In genomic region chr2:228408529-228409227, GRCh38 we compare ENCODE assay signal across 24 cellular contexts.
DNase-seq lines count a peak whose midpoint lies in the region; ATAC-seq, FAIRE-seq and TF ChIP-seq lines count a peak whose summit lies in the region.
"Had no signal": no experiment of that assay in that cellular context is flagged by ENCODE, and none has a peak within 500 bp of the region (broad histone marks: within the 10 kb centered on the region; RNA-seq: fewer than 3 reads in every experiment).

No MANE protein-coding gene starts in this region.

- no peak for FAIRE-seq in small intestine (lab: Jason Lieb, UNC)
- FAIRE-seq: A204.1, G401.6, GM12891, GM19239 had no signal

- no peaks in the 10 kb centered on the region for H3K79me2 ChIP-seq in Karpas-422 (ENCODE audit: low read length)
- no peaks in the 10 kb centered on the region for H3K79me2 ChIP-seq in PC-3 (ENCODE audit: low read length)

- WGBS in small intestine, 3 donors: 71 to 83% (median 79%) methylated on average over 4 of the region's 4 CpGs

- H2AFZ ChIP-seq in Karpas-422 (ENCODE audit: low read length) (0 out of 2 replicates have a peak overlapping the region, but pooled peaks have one; percentile 17), PC-3 (ENCODE audit: low read length) (no peak overlapping the region)

- H3K27ac ChIP-seq in Karpas-422 (ENCODE audit: low read length) (no peak overlapping the region), PC-3 (ENCODE audit: low read length) (peak overlapping the region; percentile 22), small intestine (ENCODE audit: low read depth in 1 of 2, low read length in 1 of 2) (no peak overlapping the region)
- H3K27ac ChIP-seq: BLaER1 had no signal

- H4K20me1 ChIP-seq in Karpas-422 (ENCODE audit: insufficient read depth, low read depth, low read length) (no peaks in the 10 kb centered on the region), PC-3 (ENCODE audit: low read length) (no peaks in the 10 kb centered on the region)
- H4K20me1 ChIP-seq: BLaER1 had no signal

- no peak overlapping the region for H3K9ac ChIP-seq in Karpas-422 (ENCODE audit: low read length)
- H3K9ac ChIP-seq in PC-3 (ENCODE audit: low read length): no peak overlapping the region
- H3K9ac ChIP-seq: BLaER1 had no signal

- H3K36me3 ChIP-seq in Karpas-422 (ENCODE audit: insufficient read depth, low read length): no peaks in the 10 kb centered on the region; the same call in 1 of the 2 replicates
- H3K36me3 ChIP-seq in PC-3 (ENCODE audit: low read depth, low read length): no peaks in the 10 kb centered on the region
- no peaks in the 10 kb centered on the region for H3K36me3 ChIP-seq in small intestine (ENCODE audit: control insufficient read depth in 2 of 2, insufficient read depth in 2 of 2, low read length in 2 of 2)
- H3K36me3 ChIP-seq: BE2C, BLaER1 had no signal

- BruUV-seq in PC-3 (replicated peaks; lab: Mats Ljungman, UMichigan): no TSS peak

- no peak for TF ChIP-seq CTCF in PC-3 (conservative IDR thresholded peaks at IDR 0.05; ENCODE audit: low read depth, low read length)

- H3F3A ChIP-seq in PC-3 (ENCODE audit: low read length, unreplicated experiment): no peaks in the 10 kb centered on the region

- no peak for DNase-seq in Karpas-422
- DNase-seq in PC-3: peak; percentile 67
- no peak for DNase-seq in germinal center (ENCODE audit: low spot score)
- DNase-seq in small intestine: no peak
- DNase-seq: 8988T; ACHN; BE2C; CD4-positive, alpha-beta memory T cell; CD4-positive, CD25-positive, alpha-beta regulatory T cell; CD8-positive, alpha-beta memory T cell; COR-L47; DMS 273 treated with DMSO at 0.1 percent for 48 hours; DMS153; DMS53; DMS79; DND-41; EL; GF-D8 had no signal

- H3K9me3 ChIP-seq in Karpas-422 (ENCODE audit: low read length) (peaks cover 5% of the 10 kb centered on the region; the same call in 1 of the 2 replicates), PC-3 (ENCODE audit: low read length) (no peaks in the 10 kb centered on the region), small intestine (ENCODE audit: control insufficient read depth, low read depth) (no peaks in the 10 kb centered on the region)
- H3K9me3 ChIP-seq: BE2C, BLaER1 had no signal

- H3K9me2 ChIP-seq in Karpas-422 (replicated peaks; ENCODE audit: insufficient read depth, low read length) (no peaks in the 10 kb centered on the region), PC-3 (replicated peaks; ENCODE audit: low read length) (no peaks in the 10 kb centered on the region)

- H3K4me3 ChIP-seq in Karpas-422 (ENCODE audit: low read length) (no peak overlapping the region), PC-3 (ENCODE audit: low read length) (no peak overlapping the region), small intestine (ENCODE audit: low read depth in 1 of 2, low read length in 2 of 2) (no peak overlapping the region)
- H3K4me3 ChIP-seq: BLaER1 had no signal

- CTCF ChIA-PET in PC-3 (lab: Charles Lee): no interaction called here

- intact Hi-C loops in PC-3 (cut with micrococcal nuclease): loop anchor here (5.0 to 10.0 kb wide), 2 partner anchors 159 to 364 kb away; no protein-coding TSS in a partner anchor

- H3K4me2 ChIP-seq in Karpas-422 (ENCODE audit: low read depth, low read length, poor library complexity, severe bottlenecking): no peak overlapping the region
- H3K4me2 ChIP-seq in PC-3 (ENCODE audit: low read length): peak overlapping the region; percentile 54
- H3K4me2 ChIP-seq: BLaER1 had no signal

- POLR2A ChIA-PET in PC-3 (lab: Charles Lee; ENCODE audit: unreplicated experiment): no interaction called here

- ATAC-seq in PC-3 (peak; percentile 84), HG03342 (IDR thresholded peaks at IDR 0.05; ENCODE audit: unreplicated experiment) (no peak)

- H3K27me3 ChIP-seq in Karpas-422 (ENCODE audit: low read length) (no peaks in the 10 kb centered on the region), PC-3 (ENCODE audit: low read length) (no peaks in the 10 kb centered on the region), small intestine (ENCODE audit: control insufficient read depth in 2 of 2, insufficient read depth in 2 of 2, low read length in 2 of 2) (no peaks in the 10 kb centered on the region)
- H3K27me3 ChIP-seq: BE2C, BLaER1 had no signal

- H3K4me1 ChIP-seq in Karpas-422 (ENCODE audit: low read length) (peaks cover 14% of the 10 kb centered on the region), PC-3 (ENCODE audit: insufficient read depth, low read length) (peaks cover 15% of the 10 kb centered on the region), small intestine (ENCODE audit: control insufficient read depth in 2 of 2, insufficient read depth in 1 of 2, low read depth in 1 of 2, low read length in 1 of 2) (no peaks in the 10 kb centered on the region)
- H3K4me1 ChIP-seq: BE2C, BLaER1 had no signal
